8 cellular contexts compared by ENCODE assay signal in genomic region chr12:122947352-122947792, GRCh38. TPM values are rescaled to one million over a fixed set of nuclear protein-coding genes. Genes with fewer than 3 reads are reported as not detected.
A peak's percentile ranks its signal among the peaks of the same experiment; 100 is the strongest.
DNase-seq lines count a peak whose midpoint lies in the region; ATAC-seq and TF ChIP-seq lines count a peak whose summit lies in the region.

No MANE protein-coding gene starts in this region.

- H3K9me3 ChIP-seq in skeletal muscle tissue (ENCODE audit: control insufficient read depth in 3 of 3, low read length in 3 of 3): no peaks in the 10 kb centered on the region
- no peaks in the 10 kb centered on the region for H3K9me3 ChIP-seq in Karpas-422 (ENCODE audit: low read length)

- no peak overlapping the region for H3K27ac Mint-ChIP-seq in WTC11

- TF ChIP-seq CTCF in WTC11 (IDR thresholded peaks at IDR 0.05): no peak

- intact Hi-C loops in left ventricle myocardium superior (cut with micrococcal nuclease): no loop called here

- peak; percentile 20 for ATAC-seq in GM19455 (IDR thresholded peaks at IDR 0.05; ENCODE audit: unreplicated experiment)
- ATAC-seq in WTC11: peak; percentile 27
- ATAC-seq in left ventricle myocardium superior: peak; percentile 22

- H4K20me1 ChIP-seq in Karpas-422 (ENCODE audit: insufficient read depth, low read depth, low read length): no peaks in the 10 kb centered on the region

- H3K36me3 ChIP-seq in skeletal muscle tissue (ENCODE audit: control insufficient read depth in 3 of 3, insufficient read depth in 3 of 3, low read length in 3 of 3) (no peaks in the 10 kb centered on the region), Karpas-422 (ENCODE audit: insufficient read depth, low read length) (no peaks in the 10 kb centered on the region)

- H3K9me3 Mint-ChIP-seq in WTC11: no peaks in the 10 kb centered on the region

- no peaks in the 10 kb centered on the region for H3K9me2 ChIP-seq in Karpas-422 (replicated peaks; ENCODE audit: insufficient read depth, low read length)

- CTCF ChIA-PET in WTC11 (lab: Charles Lee): interaction anchor here (2.1 to 5.5 kb wide), 2 partner anchors 80 to 87 kb away, joined by 10 to 25 read pairs; no protein-coding TSS in a partner anchor

- H3K4me2 ChIP-seq in Karpas-422 (ENCODE audit: low read depth, low read length, poor library complexity, severe bottlenecking): no peak overlapping the region

- no peaks in the 10 kb centered on the region for H3K4me1 Mint-ChIP-seq in WTC11

- H3K9ac ChIP-seq in skeletal muscle tissue (ENCODE audit: low read depth in 1 of 3, low read length in 3 of 3) (peak overlapping the region in 2 of 3 donors; percentile 11 to 25), Karpas-422 (ENCODE audit: low read length) (no peak overlapping the region)

- no peak overlapping the region for H3K4me3 Mint-ChIP-seq in WTC11

- H3K4me1 ChIP-seq in skeletal muscle tissue (ENCODE audit: control insufficient read depth in 3 of 3, insufficient read depth in 3 of 3, low read length in 3 of 3): peaks cover 13 to 30% (median 26%) of the 10 kb centered on the region in 3 donors
- H3K4me1 ChIP-seq in Karpas-422 (ENCODE audit: low read length): no peaks in the 10 kb centered on the region

- H3K4me3 ChIP-seq in skeletal muscle tissue (ENCODE audit: low read length in 3 of 3) (no peak overlapping the region), Karpas-422 (ENCODE audit: low read length) (no peak overlapping the region)

- H3K36me3 Mint-ChIP-seq in WTC11: no peaks in the 10 kb centered on the region

- no peaks in the 10 kb centered on the region for H3K79me2 ChIP-seq in Karpas-422 (ENCODE audit: low read length)

- no peak for DNase-seq in WTC11 (ENCODE audit: low spot score)
- peak; percentile 56 for DNase-seq in left ventricle myocardium superior
- no peak for DNase-seq in KG1 (lab: John Stamatoyannopoulos, UW)
- DNase-seq in NCI-H774 (lab: John Stamatoyannopoulos, UW): no peak
- no peak for DNase-seq in NCI-H69 (lab: John Stamatoyannopoulos, UW)
- no peak for DNase-seq in Karpas-422

- H2AFZ ChIP-seq in Karpas-422 (ENCODE audit: low read length): no peak overlapping the region

- POLR2A ChIA-PET in WTC11 (lab: Charles Lee): interaction anchor here (0.6 kb wide), 2 partner anchors 176 to 505 kb away, joined by 3 to 10 read pairs; no protein-coding TSS in a partner anchor

- H3K27ac ChIP-seq in skeletal muscle tissue (ENCODE audit: low read depth, low read length): peak overlapping the region; percentile 64
- H3K27ac ChIP-seq in Karpas-422 (ENCODE audit: low read length): no peak overlapping the region

- H3K27me3 Mint-ChIP-seq in WTC11 (ENCODE audit: low read depth): no peaks in the 10 kb centered on the region

- no peaks in the 10 kb centered on the region for H3K27me3 ChIP-seq in skeletal muscle tissue (ENCODE audit: control insufficient read depth in 3 of 3, insufficient read depth in 3 of 3, low read length in 3 of 3)
- H3K27me3 ChIP-seq in Karpas-422 (ENCODE audit: low read length): no peaks in the 10 kb centered on the region

TF ChIP-seq in WTC11, 78 proteins besides CTCF, POLR2A, EP300 and RAD21 (continues in another document):
- TF ChIP-seq CDX4 (CRISPR knock-in tag; IDR thresholded peaks at IDR 0.05; ENCODE audit: borderline replicate concordance): no peak
- no peak for TF ChIP-seq ZNF423 (CRISPR knock-in tag; IDR thresholded peaks at IDR 0.05)
- no peak for TF ChIP-seq GTF2I (CRISPR knock-in tag; conservative IDR thresholded peaks at IDR 0.05)
- TF ChIP-seq, protein P1, sequence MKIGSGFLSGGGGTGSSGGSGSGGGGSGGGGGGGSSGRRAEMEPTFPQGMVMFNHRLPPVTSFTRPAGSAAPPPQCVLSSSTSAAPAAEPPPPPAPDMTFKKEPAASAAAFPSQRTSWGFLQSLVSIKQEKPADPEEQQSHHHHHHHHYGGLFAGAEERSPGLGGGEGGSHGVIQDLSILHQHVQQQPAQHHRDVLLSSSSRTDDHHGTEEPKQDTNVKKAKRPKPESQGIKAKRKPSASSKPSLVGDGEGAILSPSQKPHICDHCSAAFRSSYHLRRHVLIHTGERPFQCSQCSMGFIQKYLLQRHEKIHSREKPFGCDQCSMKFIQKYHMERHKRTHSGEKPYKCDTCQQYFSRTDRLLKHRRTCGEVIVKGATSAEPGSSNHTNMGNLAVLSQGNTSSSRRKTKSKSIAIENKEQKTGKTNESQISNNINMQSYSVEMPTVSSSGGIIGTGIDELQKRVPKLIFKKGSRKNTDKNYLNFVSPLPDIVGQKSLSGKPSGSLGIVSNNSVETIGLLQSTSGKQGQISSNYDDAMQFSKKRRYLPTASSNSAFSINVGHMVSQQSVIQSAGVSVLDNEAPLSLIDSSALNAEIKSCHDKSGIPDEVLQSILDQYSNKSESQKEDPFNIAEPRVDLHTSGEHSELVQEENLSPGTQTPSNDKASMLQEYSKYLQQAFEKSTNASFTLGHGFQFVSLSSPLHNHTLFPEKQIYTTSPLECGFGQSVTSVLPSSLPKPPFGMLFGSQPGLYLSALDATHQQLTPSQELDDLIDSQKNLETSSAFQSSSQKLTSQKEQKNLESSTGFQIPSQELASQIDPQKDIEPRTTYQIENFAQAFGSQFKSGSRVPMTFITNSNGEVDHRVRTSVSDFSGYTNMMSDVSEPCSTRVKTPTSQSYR (CRISPR knock-in tag; IDR thresholded peaks at IDR 0.05): no peak
- TF ChIP-seq TCF7 (CRISPR knock-in tag; IDR thresholded peaks at IDR 0.05; ENCODE audit: low read depth): no peak
- TF ChIP-seq, protein P2, sequence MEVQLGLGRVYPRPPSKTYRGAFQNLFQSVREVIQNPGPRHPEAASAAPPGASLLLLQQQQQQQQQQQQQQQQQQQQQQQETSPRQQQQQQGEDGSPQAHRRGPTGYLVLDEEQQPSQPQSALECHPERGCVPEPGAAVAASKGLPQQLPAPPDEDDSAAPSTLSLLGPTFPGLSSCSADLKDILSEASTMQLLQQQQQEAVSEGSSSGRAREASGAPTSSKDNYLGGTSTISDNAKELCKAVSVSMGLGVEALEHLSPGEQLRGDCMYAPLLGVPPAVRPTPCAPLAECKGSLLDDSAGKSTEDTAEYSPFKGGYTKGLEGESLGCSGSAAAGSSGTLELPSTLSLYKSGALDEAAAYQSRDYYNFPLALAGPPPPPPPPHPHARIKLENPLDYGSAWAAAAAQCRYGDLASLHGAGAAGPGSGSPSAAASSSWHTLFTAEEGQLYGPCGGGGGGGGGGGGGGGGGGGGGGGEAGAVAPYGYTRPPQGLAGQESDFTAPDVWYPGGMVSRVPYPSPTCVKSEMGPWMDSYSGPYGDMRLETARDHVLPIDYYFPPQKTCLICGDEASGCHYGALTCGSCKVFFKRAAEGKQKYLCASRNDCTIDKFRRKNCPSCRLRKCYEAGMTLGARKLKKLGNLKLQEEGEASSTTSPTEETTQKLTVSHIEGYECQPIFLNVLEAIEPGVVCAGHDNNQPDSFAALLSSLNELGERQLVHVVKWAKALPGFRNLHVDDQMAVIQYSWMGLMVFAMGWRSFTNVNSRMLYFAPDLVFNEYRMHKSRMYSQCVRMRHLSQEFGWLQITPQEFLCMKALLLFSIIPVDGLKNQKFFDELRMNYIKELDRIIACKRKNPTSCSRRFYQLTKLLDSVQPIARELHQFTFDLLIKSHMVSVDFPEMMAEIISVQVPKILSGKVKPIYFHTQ (CRISPR knock-in tag; IDR thresholded peaks at IDR 0.05): no peak
- no peak for TF ChIP-seq IRF1 (CRISPR knock-in tag; IDR thresholded peaks at IDR 0.05)
- no peak for TF ChIP-seq ZNF317 (CRISPR knock-in tag; IDR thresholded peaks at IDR 0.05; ENCODE audit: borderline replicate concordance, low read depth)
- TF ChIP-seq FOXK1 (CRISPR knock-in tag; IDR thresholded peaks at IDR 0.05): no peak
- no peak for TF ChIP-seq GABPB1 (CRISPR knock-in tag; IDR thresholded peaks at IDR 0.05)
- TF ChIP-seq KAT7 (CRISPR knock-in tag; IDR thresholded peaks at IDR 0.05; ENCODE audit: borderline replicate concordance): no peak
- no peak for TF ChIP-seq SMAD4 (CRISPR knock-in tag; IDR thresholded peaks at IDR 0.05)

RNA-seq across cellular contexts. Expression of gene ABCB9, which starts 18.9 kb away (rescaled TPM):
- 4.8 to 6.3 TPM (median 5.8 TPM) in 3 replicates for total RNA-seq in WTC11 (2021)
- 4.6 TPM for total RNA-seq in left ventricle myocardium superior
- 2.6 TPM for total RNA-seq in skeletal muscle tissue
- total RNA-seq in Karpas-422 (2014; rRNA removed; shearing (Covaris generic); ENCODE audit: low replicate concordance): 1.5 and 3.7 TPM in 2 replicates

RNA-seq across cellular contexts. Expression of gene OGFOD2, which starts 27.7 kb away (rescaled TPM):
- 17.3 to 28.1 TPM (median 23.9 TPM) in 3 replicates for total RNA-seq in WTC11 (2021)
- total RNA-seq in left ventricle myocardium superior: 15.4 TPM
- total RNA-seq in skeletal muscle tissue: 4.2 TPM
- 8.5 and 28.8 TPM in 2 replicates for total RNA-seq in Karpas-422 (2014; rRNA removed; shearing (Covaris generic); ENCODE audit: low replicate concordance)

RNA-seq across cellular contexts. Expression of gene ARL6IP4, which starts 33.1 kb away (rescaled TPM):
- total RNA-seq in WTC11 (2021) (133 to 150 TPM (median 146 TPM) in 3 replicates), left ventricle myocardium superior (181 TPM), skeletal muscle tissue (93.4 TPM)
- 85.1 and 210 TPM in 2 replicates for total RNA-seq in Karpas-422 (2014; rRNA removed; shearing (Covaris generic); ENCODE audit: low replicate concordance)

RNA-seq across cellular contexts. Expression of gene VPS37B, which starts 51.4 kb away (rescaled TPM):
- total RNA-seq in WTC11 (2021) (10.4 to 18.1 TPM (median 11.4 TPM) in 3 replicates), left ventricle myocardium superior (29.5 TPM), skeletal muscle tissue (11.5 TPM)
- total RNA-seq in Karpas-422 (2014; rRNA removed; shearing (Covaris generic); ENCODE audit: low replicate concordance): not detected in 2 replicates
